1 cellular context compared by ENCODE assay signal in the genomic region with DNA sequence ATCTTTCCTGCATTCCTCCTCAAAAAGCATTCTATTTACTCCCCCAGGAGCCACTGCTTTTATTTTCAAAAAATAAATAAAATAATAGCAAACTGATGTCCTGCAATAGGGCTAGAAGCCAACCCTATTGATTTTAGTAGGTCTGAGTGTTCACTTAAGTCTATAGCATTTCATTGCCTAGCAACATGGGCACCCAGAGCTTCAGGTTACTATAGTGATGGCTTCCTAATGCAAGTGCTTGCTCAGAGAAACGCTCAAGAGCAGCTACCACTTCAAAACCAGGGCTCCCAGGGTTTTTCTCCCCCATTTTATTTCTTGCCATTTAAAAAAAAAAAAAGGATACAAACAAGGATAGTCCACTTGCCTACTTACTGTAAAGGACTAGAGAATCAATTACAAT.
TF ChIP-seq lines count a peak whose summit lies in the region.

No MANE protein-coding gene starts in this region.

TF ChIP-seq in GM23338, 12 proteins besides CTCF, POLR2A, EP300 and RAD21 (continued from another document):
- TF ChIP-seq REST (IDR thresholded peaks at IDR 0.05; ENCODE audit: unreplicated experiment) (no peak), CREB1 (CRISPR knock-in tag; IDR thresholded peaks at IDR 0.05; ENCODE audit: low read depth) (no peak), STAT1 (IDR thresholded peaks at IDR 0.05; ENCODE audit: unreplicated experiment) (no peak), POLR2AphosphoS5 (IDR thresholded peaks at IDR 0.05; ENCODE audit: low read depth) (no peak)
